In the genomic region with DNA sequence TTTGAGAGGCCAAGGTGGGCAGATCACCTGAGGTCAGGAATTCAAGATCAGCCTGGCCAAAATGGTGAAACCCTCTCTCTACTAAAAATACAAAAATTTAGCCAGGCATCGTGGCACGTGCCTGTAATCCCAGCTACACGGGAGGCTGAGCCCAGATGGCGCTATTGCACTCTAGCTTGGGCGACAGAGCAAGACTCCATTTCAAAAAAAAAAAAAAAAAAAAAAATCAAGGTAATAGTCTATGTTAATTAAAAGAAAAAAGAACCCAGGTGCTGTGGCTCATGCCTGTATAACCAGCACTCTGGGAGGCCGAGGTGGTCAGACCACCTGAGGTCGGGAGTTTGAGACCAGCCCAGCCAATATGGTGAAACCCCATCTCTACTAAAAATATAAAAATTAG, we compare ENCODE assay signal across 16 cellular contexts. TPM values are rescaled to one million over a fixed set of nuclear protein-coding genes. Genes with fewer than 3 reads are reported as not detected.
DNase-seq lines count a peak whose midpoint lies in the region; TF ChIP-seq lines count a peak whose summit lies in the region.
"Not testable (repeated sequence)": the region's sequence is repeated elsewhere in the genome, so short reads cannot be mapped to it uniquely, and the experiment has no call there.
"Had no signal": no experiment of that assay in that cellular context is flagged by ENCODE, and none has a peak within 500 bp of the region (broad histone marks: within the 10 kb centered on the region; RNA-seq: fewer than 3 reads in every experiment).

No MANE protein-coding gene starts in this region.

- peaks cover 13% of the 10 kb centered on the region for H3K27me3 Mint-ChIP-seq in chondrocyte (ENCODE audit: low read depth)
- not testable (repeated sequence) for H3K27me3 Mint-ChIP-seq in glutamatergic neuron (ENCODE audit: unreplicated experiment); osteocyte (ENCODE audit: unreplicated experiment)

- BruUV-seq in A673 (replicated peaks; lab: Mats Ljungman, UMichigan), result not testable (repeated sequence)

- H3K9me3 Mint-ChIP-seq in chondrocyte (ENCODE audit: low read depth); glutamatergic neuron (ENCODE audit: unreplicated experiment); osteocyte (ENCODE audit: unreplicated experiment): not testable (repeated sequence)

- intact Hi-C loops in A673 (cut with micrococcal nuclease; ENCODE audit: unreplicated experiment), result not testable (repeated sequence)

- H3K9me3 ChIP-seq in A673 (ENCODE audit: low read depth, low read length, poor library complexity, severe bottlenecking); WERI-Rb-1 (ENCODE audit: severe bottlenecking): not testable (repeated sequence)

- not testable (repeated sequence) for H3K4me3 Mint-ChIP-seq in chondrocyte (ENCODE audit: unreplicated experiment); glutamatergic neuron (ENCODE audit: unreplicated experiment); osteocyte (ENCODE audit: unreplicated experiment)

- H3K4me3 ChIP-seq in A673 (ENCODE audit: low read depth, low read length, poor library complexity, severe bottlenecking); GM06990 (replicated peaks; ENCODE audit: low read depth, low read length); WERI-Rb-1 (ENCODE audit: low read depth, low read length): not testable (repeated sequence)

- not testable (repeated sequence) for H3K27me3 ChIP-seq in A673 (replicated peaks; ENCODE audit: insufficient read depth, low read depth, low read length, poor library complexity); GM06990 (replicated peaks; ENCODE audit: control insufficient read depth, insufficient read depth, low read length); WERI-Rb-1 (ENCODE audit: insufficient read depth, low read depth, severe bottlenecking)

- not testable (repeated sequence) for H3K27ac Mint-ChIP-seq in chondrocyte (ENCODE audit: unreplicated experiment); glutamatergic neuron (ENCODE audit: unreplicated experiment); osteocyte (ENCODE audit: unreplicated experiment)

- not testable (repeated sequence) for DNase-seq in A673 (ENCODE audit: low spot score); GM06990 (ENCODE audit: extremely low read depth, insufficient read length); chondrocyte (ENCODE audit: low spot score); osteocyte (ENCODE audit: extremely low spot score, unreplicated experiment)
- peak; percentile 11 for DNase-seq in NCI-H69 (lab: John Stamatoyannopoulos, UW)
- peak; percentile 9 for DNase-seq in WERI-Rb-1
- peak; percentile 34 for DNase-seq in glutamatergic neuron

- CTCF ChIA-PET in A673 (lab: Charles Lee), result not testable (repeated sequence)

- H3K27ac ChIP-seq in A673 (ENCODE audit: low read depth, low read length, poor library complexity, severe bottlenecking); WERI-Rb-1: not testable (repeated sequence)

- TF ChIP-seq RAD21 in Ishikawa (IDR thresholded peaks at IDR 0.05; ENCODE audit: low read depth), result peak; percentile 59

- peak; percentile 46 for TF ChIP-seq CTCF in A673 (conservative IDR thresholded peaks at IDR 0.05; ENCODE audit: low read depth, low read length)
- TF ChIP-seq CTCF in GM06990 (IDR thresholded peaks at IDR 0.05; ENCODE audit: insufficient read depth, low read length, poor library complexity, severe bottlenecking), result peak; percentile 35
- TF ChIP-seq CTCF in WERI-Rb-1 (IDR thresholded peaks at IDR 0.05; ENCODE audit: low read depth, low read length), result peak; percentile 11; the same call in 1 of the 2 replicates
- TF ChIP-seq CTCF in chondrocyte (IDR thresholded peaks at IDR 0.05), result peak; percentile 26
- TF ChIP-seq CTCF in glutamatergic neuron (IDR thresholded peaks at IDR 0.05; ENCODE audit: partially characterized antibody, unreplicated experiment), result peak; percentile 23
- peak; percentile 17 for TF ChIP-seq CTCF in osteocyte (IDR thresholded peaks at IDR 0.05)

- POLR2A ChIA-PET in A673 (lab: Charles Lee; ENCODE audit: low non-redundant PET), result interaction anchor here (0.5 kb wide), 1 partner anchor 78 kb away, joined by 13 read pairs; no protein-coding TSS in a partner anchor

- H3K4me1 Mint-ChIP-seq in chondrocyte (ENCODE audit: low read depth); glutamatergic neuron (ENCODE audit: low read depth, unreplicated experiment); osteocyte (ENCODE audit: unreplicated experiment): not testable (repeated sequence)

- not testable (repeated sequence) for H3K36me3 ChIP-seq in A673 (ENCODE audit: insufficient read depth, low read length, poor library complexity, severe bottlenecking); GM06990 (ENCODE audit: control insufficient read depth, insufficient read depth, low read length); WERI-Rb-1

- TF ChIP-seq EP300 in Ishikawa (IDR thresholded peaks at IDR 0.05; ENCODE audit: borderline replicate concordance), result not testable (repeated sequence)

- not testable (repeated sequence) for H3K36me3 Mint-ChIP-seq in chondrocyte (ENCODE audit: low read depth); glutamatergic neuron (ENCODE audit: unreplicated experiment); osteocyte (ENCODE audit: unreplicated experiment)

- not testable (repeated sequence) for H3K4me1 ChIP-seq in A673 (ENCODE audit: insufficient read depth, low read length, poor library complexity, severe bottlenecking)

TF ChIP-seq in Ishikawa, 13 proteins besides CTCF, POLR2A, EP300 and RAD21:
- TF ChIP-seq YY1 (IDR thresholded peaks at IDR 0.05; ENCODE audit: low read depth), result 0 out of 2 replicates have a peak, but pooled peaks have one; percentile 18
- TF ChIP-seq, protein P1, sequence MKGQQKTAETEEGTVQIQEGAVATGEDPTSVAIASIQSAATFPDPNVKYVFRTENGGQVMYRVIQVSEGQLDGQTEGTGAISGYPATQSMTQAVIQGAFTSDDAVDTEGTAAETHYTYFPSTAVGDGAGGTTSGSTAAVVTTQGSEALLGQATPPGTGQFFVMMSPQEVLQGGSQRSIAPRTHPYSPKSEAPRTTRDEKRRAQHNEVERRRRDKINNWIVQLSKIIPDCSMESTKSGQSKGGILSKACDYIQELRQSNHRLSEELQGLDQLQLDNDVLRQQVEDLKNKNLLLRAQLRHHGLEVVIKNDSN (IDR thresholded peaks at IDR 0.05), result peak; percentile 53
- TF ChIP-seq, protein P2, sequence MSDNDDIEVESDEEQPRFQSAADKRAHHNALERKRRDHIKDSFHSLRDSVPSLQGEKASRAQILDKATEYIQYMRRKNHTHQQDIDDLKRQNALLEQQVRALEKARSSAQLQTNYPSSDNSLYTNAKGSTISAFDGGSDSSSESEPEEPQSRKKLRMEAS (IDR thresholded peaks at IDR 0.05), result 0 out of 2 replicates have a peak, but pooled peaks have one; percentile 42
TF ChIP-seq in Ishikawa: peak in this region for 3; not testable (repeated sequence) for 10.

RNA-seq across cellular contexts. Expression of a gene that starts 5.0 kb away (rescaled TPM):
- not detected in 2 replicates for total RNA-seq in A673 (2021)
- total RNA-seq in chondrocyte, result not detected in 3 replicates
- not detected for total RNA-seq in glutamatergic neuron (ENCODE audit: unreplicated experiment)
- total RNA-seq in osteocyte, result not detected in 2 replicates
- total RNA-seq: A172, B cell, bronchial epithelial cell, fibroblast of lung, MCF 10A, myocyte, psoas muscle, skeletal muscle tissue had no signal

RNA-seq across cellular contexts. Expression of a gene that starts 12.6 kb away (rescaled TPM):
- total RNA-seq in A673 (2021) (not detected in 2 replicates), chondrocyte (not detected in 3 replicates), glutamatergic neuron (ENCODE audit: unreplicated experiment) (not detected), osteocyte (not detected in 2 replicates)
- total RNA-seq: A172, B cell, bronchial epithelial cell, fibroblast of lung, MCF 10A, myocyte, psoas muscle, skeletal muscle tissue had no signal

RNA-seq across cellular contexts. Expression of a gene that starts 16.1 kb away (rescaled TPM):
- total RNA-seq in A673 (2021), result not detected in 2 replicates
- not detected in 3 replicates for total RNA-seq in chondrocyte
- total RNA-seq in glutamatergic neuron (ENCODE audit: unreplicated experiment), result not detected
- not detected in 2 replicates for total RNA-seq in osteocyte
- total RNA-seq: A172, B cell, bronchial epithelial cell, fibroblast of lung, MCF 10A, myocyte, psoas muscle, skeletal muscle tissue had no signal

RNA-seq across cellular contexts. Expression of a gene that starts 22.9 kb away (rescaled TPM):
- total RNA-seq in A673 (2021), result 4.2 and 4.4 TPM in 2 replicates
- 0.52 to 0.56 TPM in 2 of 3 replicates, not detected in the other for total RNA-seq in chondrocyte
- total RNA-seq in glutamatergic neuron (ENCODE audit: unreplicated experiment), result 1.7 TPM
- total RNA-seq in osteocyte, result not detected in 2 replicates
- total RNA-seq: B cell, bronchial epithelial cell, MCF 10A had no signal
